20 cellular contexts compared by ENCODE assay signal in genomic region chr1:107443027-107443426, GRCh38.
DNase-seq lines count a peak whose midpoint lies in the region; ATAC-seq and TF ChIP-seq lines count a peak whose summit lies in the region.
"Had no signal": no experiment of that assay in that cellular context is flagged by ENCODE, and none has a peak within 500 bp of the region (broad histone marks: within the 10 kb centered on the region; RNA-seq: fewer than 3 reads in every experiment).

No MANE protein-coding gene starts in this region.

- peaks cover 19% of the 10 kb centered on the region for H3K27me3 Mint-ChIP-seq in activated naive CD8-positive, alpha-beta T cell treated with anti-CD3 and anti-CD28 coated beads, Interleukin-2, amount 10 ng/mL, durations not matched to agents 7 days and 5 days
- peaks cover 16% of the 10 kb centered on the region for H3K27me3 Mint-ChIP-seq in activated naive CD8-positive, alpha-beta T cell treated with anti-CD3 and anti-CD28 coated beads for 36 hours
- H3K27me3 Mint-ChIP-seq in activated CD8-positive, alpha-beta T cell treated with anti-CD3 and anti-CD28 coated beads, Interleukin-2, amount 10 ng/mL, durations not matched to agents 7 days and 5 days (ENCODE audit: low read depth): peaks cover 14% of the 10 kb centered on the region
- H3K27me3 Mint-ChIP-seq in MCF 10A (ENCODE audit: insufficient read depth, unreplicated experiment): no peaks in the 10 kb centered on the region
- no peaks in the 10 kb centered on the region for H3K27me3 Mint-ChIP-seq in neural progenitor cell (ENCODE audit: insufficient read depth, low read depth)

- H3K4me1 Mint-ChIP-seq in activated naive CD8-positive, alpha-beta T cell treated with anti-CD3 and anti-CD28 coated beads, Interleukin-2, amount 10 ng/mL, durations not matched to agents 7 days and 5 days: peaks cover 22% of the 10 kb centered on the region
- peaks cover 11% of the 10 kb centered on the region for H3K4me1 Mint-ChIP-seq in activated naive CD8-positive, alpha-beta T cell treated with anti-CD3 and anti-CD28 coated beads for 36 hours
- H3K4me1 Mint-ChIP-seq in activated CD8-positive, alpha-beta T cell treated with anti-CD3 and anti-CD28 coated beads, Interleukin-2, amount 10 ng/mL, durations not matched to agents 7 days and 5 days (ENCODE audit: low read depth): peaks cover 28% of the 10 kb centered on the region
- no peaks in the 10 kb centered on the region for H3K4me1 Mint-ChIP-seq in MCF 10A (ENCODE audit: insufficient read depth, unreplicated experiment)
- H3K4me1 Mint-ChIP-seq in neural progenitor cell: no peaks in the 10 kb centered on the region
- H3K4me1 Mint-ChIP-seq: CD4-positive, CD25-positive, alpha-beta regulatory T cell had no signal

- peak overlapping the region; percentile 38 for H3K27ac Mint-ChIP-seq in activated naive CD8-positive, alpha-beta T cell treated with anti-CD3 and anti-CD28 coated beads, Interleukin-2, amount 10 ng/mL, durations not matched to agents 7 days and 5 days
- H3K27ac Mint-ChIP-seq in activated naive CD8-positive, alpha-beta T cell treated with anti-CD3 and anti-CD28 coated beads for 36 hours: no peak overlapping the region
- peak overlapping the region; percentile 17 for H3K27ac Mint-ChIP-seq in activated CD8-positive, alpha-beta T cell treated with anti-CD3 and anti-CD28 coated beads, Interleukin-2, amount 10 ng/mL, durations not matched to agents 7 days and 5 days
- H3K27ac Mint-ChIP-seq in MCF 10A (ENCODE audit: low read depth, unreplicated experiment): no peak overlapping the region
- H3K27ac Mint-ChIP-seq in neural progenitor cell: no peak overlapping the region
- H3K27ac Mint-ChIP-seq: CD4-positive, CD25-positive, alpha-beta regulatory T cell had no signal

- TF ChIP-seq CTCF in GM10266 (IDR thresholded peaks at IDR 0.05; ENCODE audit: control insufficient read depth, insufficient read depth, low read depth, missing control alignments) (no peak), MCF 10A (IDR thresholded peaks at IDR 0.05; ENCODE audit: unreplicated experiment) (no peak), neural progenitor cell (IDR thresholded peaks at IDR 0.05) (no peak)

- intact Hi-C loops in MCF 10A (cut with micrococcal nuclease): no loop called here

- ATAC-seq in activated naive CD8-positive, alpha-beta T cell treated with anti-CD3 and anti-CD28 coated beads, Interleukin-2, amount 10 ng/mL, durations not matched to agents 7 days and 5 days (ENCODE audit: low read depth): peak; percentile 47
- ATAC-seq in activated CD8-positive, alpha-beta T cell treated with anti-CD3 and anti-CD28 coated beads, Interleukin-2, amount 10 ng/mL, durations not matched to agents 7 days and 5 days: peak; percentile 57
- ATAC-seq: Panc1, SK-N-SH treated with all-trans-retinoic acid at 6 μM for 48 hours had no signal

- CTCF ChIA-PET in activated CD8-positive, alpha-beta T cell treated with anti-CD3 and anti-CD28 coated beads, Interleukin-2, amount 10 ng/mL, durations not matched to agents 7 days and 5 days (lab: Charles Lee): no interaction called here
- CTCF ChIA-PET in MCF 10A (lab: Yijun Ruan, JAX): interaction anchor here (0.9 to 1.9 kb wide), 2 partner anchors 11 to 13 kb away, joined by 3 to 8 read pairs; no protein-coding TSS in a partner anchor

- POLR2A ChIA-PET in activated naive CD8-positive, alpha-beta T cell treated with anti-CD3 and anti-CD28 coated beads, Interleukin-2, amount 10 ng/mL, durations not matched to agents 7 days and 5 days (lab: Charles Lee): no interaction called here
- POLR2A ChIA-PET in activated CD8-positive, alpha-beta T cell treated with anti-CD3 and anti-CD28 coated beads, Interleukin-2, amount 10 ng/mL, durations not matched to agents 7 days and 5 days (lab: Charles Lee): no interaction called here
- POLR2A ChIA-PET in MCF 10A (lab: Yijun Ruan, JAX): interaction anchor here (0.8 to 1.0 kb wide), 2 partner anchors 12 to 87 kb away, joined by 3 to 4 read pairs; no protein-coding TSS in a partner anchor

- H3K27ac ChIP-seq in neural progenitor cell: no peak overlapping the region

- H3K4me2 ChIP-seq in neural progenitor cell: no peak overlapping the region

- H4K20me1 ChIP-seq in neural progenitor cell (ENCODE audit: low read depth): no peaks in the 10 kb centered on the region

- no TSS peak for BruUV-seq in MCF 10A (replicated peaks; lab: Mats Ljungman, UMichigan)

- no peaks in the 10 kb centered on the region for H3K9me3 Mint-ChIP-seq in activated naive CD8-positive, alpha-beta T cell treated with anti-CD3 and anti-CD28 coated beads, Interleukin-2, amount 10 ng/mL, durations not matched to agents 7 days and 5 days
- no peaks in the 10 kb centered on the region for H3K9me3 Mint-ChIP-seq in activated naive CD8-positive, alpha-beta T cell treated with anti-CD3 and anti-CD28 coated beads for 36 hours
- no peaks in the 10 kb centered on the region for H3K9me3 Mint-ChIP-seq in activated CD8-positive, alpha-beta T cell treated with anti-CD3 and anti-CD28 coated beads, Interleukin-2, amount 10 ng/mL, durations not matched to agents 7 days and 5 days (ENCODE audit: insufficient read depth)
- H3K9me3 Mint-ChIP-seq in MCF 10A (ENCODE audit: unreplicated experiment) (no peaks in the 10 kb centered on the region), neural progenitor cell (no peaks in the 10 kb centered on the region)
- H3K9me3 Mint-ChIP-seq: CD4-positive, CD25-positive, alpha-beta regulatory T cell had no signal

- no peak overlapping the region for H3K4me3 ChIP-seq in neural progenitor cell

- H3K79me2 ChIP-seq in neural progenitor cell (ENCODE audit: low read depth): no peaks in the 10 kb centered on the region

- H3K4me1 ChIP-seq in neural progenitor cell: no peaks in the 10 kb centered on the region

- peaks cover 2% of the 10 kb centered on the region for H3K36me3 Mint-ChIP-seq in activated naive CD8-positive, alpha-beta T cell treated with anti-CD3 and anti-CD28 coated beads, Interleukin-2, amount 10 ng/mL, durations not matched to agents 7 days and 5 days
- H3K36me3 Mint-ChIP-seq in activated naive CD8-positive, alpha-beta T cell treated with anti-CD3 and anti-CD28 coated beads for 36 hours: no peaks in the 10 kb centered on the region
- no peaks in the 10 kb centered on the region for H3K36me3 Mint-ChIP-seq in activated CD8-positive, alpha-beta T cell treated with anti-CD3 and anti-CD28 coated beads, Interleukin-2, amount 10 ng/mL, durations not matched to agents 7 days and 5 days (ENCODE audit: low read depth)
- H3K36me3 Mint-ChIP-seq in MCF 10A (ENCODE audit: insufficient read depth, unreplicated experiment): no peaks in the 10 kb centered on the region
- H3K36me3 Mint-ChIP-seq in neural progenitor cell: no peaks in the 10 kb centered on the region
- H3K36me3 Mint-ChIP-seq: CD4-positive, CD25-positive, alpha-beta regulatory T cell had no signal

- no peak overlapping the region for H2AFZ ChIP-seq in neural progenitor cell (replicated peaks)

- no peaks in the 10 kb centered on the region for H3K27me3 ChIP-seq in neural progenitor cell

- no peaks in the 10 kb centered on the region for H3K9me3 ChIP-seq in neural progenitor cell (ENCODE audit: low read depth)

- H3K36me3 ChIP-seq in neural progenitor cell: no peaks in the 10 kb centered on the region

- peak overlapping the region; percentile 35 for H3K4me3 Mint-ChIP-seq in activated naive CD8-positive, alpha-beta T cell treated with anti-CD3 and anti-CD28 coated beads, Interleukin-2, amount 10 ng/mL, durations not matched to agents 7 days and 5 days
- no peak overlapping the region for H3K4me3 Mint-ChIP-seq in activated naive CD8-positive, alpha-beta T cell treated with anti-CD3 and anti-CD28 coated beads for 36 hours
- no peak overlapping the region for H3K4me3 Mint-ChIP-seq in activated CD8-positive, alpha-beta T cell treated with anti-CD3 and anti-CD28 coated beads, Interleukin-2, amount 10 ng/mL, durations not matched to agents 7 days and 5 days
- H3K4me3 Mint-ChIP-seq in MCF 10A (ENCODE audit: unreplicated experiment) (no peak overlapping the region), neural progenitor cell (no peak overlapping the region)
- H3K4me3 Mint-ChIP-seq: CD4-positive, CD25-positive, alpha-beta regulatory T cell had no signal

- H3F3A ChIP-seq in neural progenitor cell (ENCODE audit: low read depth): no peaks in the 10 kb centered on the region

- no peak for DNase-seq in activated naive CD8-positive, alpha-beta T cell treated with anti-CD3 and anti-CD28 coated beads, Interleukin-2, amount 10 ng/mL, durations not matched to agents 7 days and 5 days
- no peak for DNase-seq in activated naive CD8-positive, alpha-beta T cell treated with anti-CD3 and anti-CD28 coated beads for 36 hours
- DNase-seq in MV-4-11 (lab: John Stamatoyannopoulos, UW): peak; percentile 11
- DNase-seq in activated CD8-positive, alpha-beta T cell treated with anti-CD3 and anti-CD28 coated beads, Interleukin-2, amount 10 ng/mL, durations not matched to agents 7 days and 5 days: no peak
- no peak for DNase-seq in GM10266 (ENCODE audit: extremely low spot score)
- no peak for DNase-seq in MCF 10A (ENCODE audit: unreplicated experiment)
- DNase-seq in neural progenitor cell (ENCODE audit: low spot score): no peak
- no peak for DNase-seq in NCI-H2029 treated with DMSO at 0.1 percent for 48 hours (lab: John Stamatoyannopoulos, UW)
- DNase-seq: AML-193, H7, KBM-7, NCI-H1105 treated with DMSO at 0.1 percent for 48 hours, NCI-H2081, NCI-H2171, NCI-H345, NCI-H524, NCI-H82 had no signal

- no peak overlapping the region for H3K9ac ChIP-seq in neural progenitor cell

Comparison
In these comparisons a context has a peak if more than half of its experiments do, and no peak if none do; other contexts are left out.
1. H3K27ac Mint-ChIP-seq: peak in activated naive CD8-positive, alpha-beta T cell treated with anti-CD3 and anti-CD28 coated beads, Interleukin-2, amount 10 ng/mL, durations not matched to agents 7 days and 5 days (single experiment) and activated CD8-positive, alpha-beta T cell treated with anti-CD3 and anti-CD28 coated beads, Interleukin-2, amount 10 ng/mL, durations not matched to agents 7 days and 5 days (single experiment); none in activated naive CD8-positive, alpha-beta T cell treated with anti-CD3 and anti-CD28 coated beads for 36 hours (single experiment), MCF 10A (single experiment) and neural progenitor cell (single experiment).